Comparison of ENCODE assay signal across 8 cellular contexts in genomic region chr6:43170452-43171283, GRCh38. TPM values are rescaled to one million over a fixed set of nuclear protein-coding genes. Genes with fewer than 3 reads are reported as not detected.
DNase-seq lines count a peak whose midpoint lies in the region; ATAC-seq, FAIRE-seq and TF ChIP-seq lines count a peak whose summit lies in the region.

SRF (plus strand) TSS chr6:43171269; CDS start chr6:43171657, 388 bp downstream.

- H3K4me3 ChIP-seq in AG09309 (ENCODE audit: control insufficient read depth, low read depth, low read length): peak within 1 kb of the TSS; percentile 78
- peak within 1 kb of the TSS; percentile 69 to 79 (median 78) for H3K4me3 ChIP-seq in keratinocyte (ENCODE audit: control insufficient read depth in 2 of 3, extremely low read depth in 1 of 3, insufficient read depth in 2 of 3, low read depth in 1 of 3, low read length in 3 of 3)

- peak; percentile 52 for ATAC-seq in GM19023 (IDR thresholded peaks at IDR 0.05; ENCODE audit: unreplicated experiment)
- ATAC-seq in HG03354 (IDR thresholded peaks at IDR 0.05; ENCODE audit: poor library complexity, severe bottlenecking, unreplicated experiment): peak; percentile 63
- ATAC-seq in activated CD4-positive, CD25-positive, alpha-beta regulatory T cell treated with anti-CD3 and anti-CD28 coated beads, Interleukin-2, amount 50 U/mL, for 24 hours: peak; percentile 74 to 77

- no peaks in the 10 kb centered on the region for H3K9me3 ChIP-seq in keratinocyte (ENCODE audit: control insufficient read depth, low read depth, low read length)

- FAIRE-seq in keratinocyte (lab: Jason Lieb, UNC): peak; percentile 34

- no peaks in the 10 kb centered on the region for H3K27me3 ChIP-seq in keratinocyte (ENCODE audit: control insufficient read depth, extremely low read depth, insufficient read depth, low read length)

- peaks cover 26% of the 10 kb centered on the region for H3K4me1 ChIP-seq in keratinocyte (ENCODE audit: control insufficient read depth, extremely low read depth, insufficient read depth, low read length)

- peaks cover 3% of the 10 kb centered on the region for H4K20me1 ChIP-seq in keratinocyte (ENCODE audit: control insufficient read depth, extremely low read depth, insufficient read depth, low read length)

- DNase-seq in AG09309 (ENCODE audit: low read depth): peak; percentile 97
- DNase-seq in NCI-H446 treated with DMSO at 0.1 percent for 48 hours (lab: John Stamatoyannopoulos, UW): peak; percentile 99
- DNase-seq in cerebellum (ENCODE audit: low spot score): peak; percentile 98
- peak; percentile 96 for DNase-seq in keratinocyte (ENCODE audit: low read depth, low spot score)
- DNase-seq in stimulated activated CD4-positive, alpha-beta T cell treated with anti-CD3 and anti-CD28 coated beads, Interleukin-15, amount 100 ng/mL, for 1 hour (ENCODE audit: low read depth in 1 of 2, low spot score in 1 of 2): peak; percentile 96 to 98

- H3K79me2 ChIP-seq in keratinocyte (ENCODE audit: control insufficient read depth, insufficient read depth, low read length): peaks cover 28% of the 10 kb centered on the region

- H3K9ac ChIP-seq in keratinocyte (ENCODE audit: control insufficient read depth, extremely low read depth, insufficient read depth, low read length): peak within 1 kb of the TSS; percentile 81

- peak within 1 kb of the TSS; percentile 95 for H3K4me2 ChIP-seq in keratinocyte (ENCODE audit: control insufficient read depth, extremely low read depth, insufficient read depth, low read depth, low read length)

- peak within 1 kb of the TSS; percentile 82 for H2AFZ ChIP-seq in keratinocyte (ENCODE audit: control insufficient read depth, low read length)

- dilution Hi-C loops in keratinocyte (cut with MboI; ENCODE audit: extremely low pct_ligation_motif_present, low sequenced_read_pairs): no loop called here

- TF ChIP-seq CTCF in AG09309 (IDR thresholded peaks at IDR 0.05; ENCODE audit: control insufficient read depth, insufficient read depth, low read depth, low read length, missing control alignments) (no peak), keratinocyte (optimal IDR thresholded peaks at IDR 0.05 in 1 of 3, IDR thresholded peaks at IDR 0.05 in 1 of 3, conservative IDR thresholded peaks at IDR 0.05 in 1 of 3; ENCODE audit: extremely low read depth in 1 of 3, insufficient read depth in 2 of 3, low read length in 3 of 3) (no peak)

- H3K36me3 ChIP-seq in keratinocyte (ENCODE audit: control insufficient read depth in 2 of 2, extremely low read depth in 1 of 2, insufficient read depth in 2 of 2, low read length in 2 of 2): peaks cover 3 to 6% of the 10 kb centered on the region in 2 experiments

- H3K27ac ChIP-seq in keratinocyte (ENCODE audit: control insufficient read depth, insufficient read depth, low read length): peak within 1 kb of the TSS; percentile 80

- no peaks in the 10 kb centered on the region for H3K9me1 ChIP-seq in keratinocyte (ENCODE audit: control insufficient read depth, extremely low read depth, insufficient read depth, low read length)

RNA-seq across cellular contexts. Expression of gene SRF, which starts in this region (rescaled TPM):
- 8.2 TPM for total RNA-seq in cerebellum
- polyA plus RNA-seq in keratinocyte: 26.0 to 39.2 TPM (median 28.5 TPM) in 3 replicates
- 1.7 TPM for polyA plus RNA-seq in keratinocyte (2011; ENCODE audit: low read depth)
- 26.7 and 39.0 TPM in 2 replicates for polyA plus RNA-seq in keratinocyte (2011; cell fraction: cytosol; rRNA removed)
- polyA plus RNA-seq in keratinocyte (2011; cell fraction: nucleus; rRNA removed): 36.4 and 40.4 TPM in 2 replicates
- polyA plus RNA-seq in keratinocyte (2012; ENCODE audit: low replicate concordance): 14.9 and 28.2 TPM in 2 replicates
- polyA minus RNA-seq in keratinocyte: 41.7 to 91.8 TPM (median 51.9 TPM) in 3 replicates
- polyA minus RNA-seq in keratinocyte (2011; cell fraction: cytosol; rRNA and poly(A)+ RNA removed): 43.2 TPM
- 21.7 and 24.4 TPM in 2 replicates for polyA minus RNA-seq in keratinocyte (2011; cell fraction: nucleus; rRNA and poly(A)+ RNA removed)

Comparison
In these comparisons a context has a peak if more than half of its experiments do, and no peak if none do; other contexts are left out.
1. Peak in every context shown above with its lines: DNase-seq, ATAC-seq, H3K4me3 ChIP-seq and H3K27ac ChIP-seq.